8 cellular contexts compared by ENCODE assay signal in the genomic region with DNA sequence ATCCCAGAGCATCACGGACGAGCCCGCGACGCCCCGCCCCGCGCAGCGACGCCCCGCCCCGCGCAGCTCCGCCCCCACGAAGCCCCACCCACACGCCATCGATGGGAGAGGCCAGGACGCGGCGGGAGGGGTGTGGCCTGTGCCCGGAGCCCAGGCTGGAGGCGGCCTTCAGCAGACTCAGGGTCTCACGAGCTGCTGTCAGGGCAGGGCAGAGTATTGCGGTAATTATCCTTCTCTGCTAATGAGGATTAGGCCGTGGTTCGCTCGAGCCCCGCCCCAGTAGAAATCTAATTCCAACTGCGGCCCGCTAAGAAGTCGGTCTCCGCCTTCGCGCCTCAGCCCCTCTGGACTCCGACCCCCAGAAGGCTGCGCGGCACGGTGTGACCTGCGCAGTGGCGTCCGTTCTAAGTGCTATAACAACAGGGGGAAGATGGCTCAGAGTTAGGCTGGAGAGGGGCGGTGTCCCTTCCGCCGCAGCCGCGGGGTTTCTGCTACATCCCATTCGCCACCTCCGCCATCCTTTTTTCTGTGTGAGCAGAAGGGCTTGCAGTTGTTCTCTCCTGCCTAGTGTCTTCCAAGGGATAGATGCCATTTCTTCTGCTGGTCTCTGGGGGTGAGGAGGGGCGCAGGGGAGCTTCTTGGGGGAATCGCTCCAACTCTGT. TPM values are rescaled to one million over a fixed set of nuclear protein-coding genes. Genes with fewer than 3 reads are reported as not detected.
A peak's percentile ranks its signal among the peaks of the same experiment; 100 is the strongest.
DNase-seq lines count a peak whose midpoint lies in the region; ATAC-seq and TF ChIP-seq lines count a peak whose summit lies in the region.

No MANE protein-coding gene starts in this region.

- H3K27ac Mint-ChIP-seq in immature natural killer cell: peak overlapping the region; percentile 91 to 98 (median 97)

- TF ChIP-seq CTCF in AG04450 (IDR thresholded peaks at IDR 0.05; ENCODE audit: low read depth, low read length): no peak
- TF ChIP-seq CTCF in WI38 (IDR thresholded peaks at IDR 0.05; ENCODE audit: low read depth, low read length): no peak
- TF ChIP-seq CTCF in cardiac fibroblast (IDR thresholded peaks at IDR 0.05; ENCODE audit: low read depth, low read length): no peak

- peaks cover 41 to 55% of the 10 kb centered on the region in 2 donors for H3K4me1 Mint-ChIP-seq in immature natural killer cell

- peaks cover 7 to 12% (median 7%) of the 10 kb centered on the region in 3 donors for H3K27me3 Mint-ChIP-seq in immature natural killer cell (ENCODE audit: low read depth in 3 of 3)

- POLR2A ChIA-PET in AG04450 (lab: Yijun Ruan, JAX): interaction anchor here (0.6 to 1.7 kb wide), 8 partner anchors 9 to 474 kb away, joined by 3 to 12 read pairs (median 4); partner anchors contain the start of gene FKBP9

- H3K9me3 ChIP-seq in AG04450 (ENCODE audit: control insufficient read depth, insufficient read depth, low read length): no peaks in the 10 kb centered on the region; the same call in 1 of the 2 replicates

- ATAC-seq in GM18907 (IDR thresholded peaks at IDR 0.05; ENCODE audit: unreplicated experiment) (peak; percentile 97), HG03139 (IDR thresholded peaks at IDR 0.05; ENCODE audit: unreplicated experiment) (peak; percentile 96)

- peak overlapping the region; percentile 90 to 98 (median 95) for H3K4me3 Mint-ChIP-seq in immature natural killer cell

- H3K27me3 ChIP-seq in AG04450 (ENCODE audit: control insufficient read depth, insufficient read depth, low read length): no peaks in the 10 kb centered on the region

- peaks cover 0 to 6% (median 2%) of the 10 kb centered on the region in 6 donors for H3K9me3 Mint-ChIP-seq in immature natural killer cell

- DNase-seq in AG04450 (ENCODE audit: low read depth, low spot score) (peak; percentile 79), NCI-H2196 treated with DMSO at 0.1 percent for 48 hours (lab: John Stamatoyannopoulos, UW; ENCODE audit: unreplicated experiment) (peak; percentile 92), cardiac fibroblast (ENCODE audit: low read depth in 2 of 2) (peak; percentile 95 to 96), immature natural killer cell (peak; percentile 92 to 94 (median 93)), smooth muscle cell of the brain vasculature (ENCODE audit: low read depth, low spot score) (peak; percentile 91)

- H3K27ac ChIP-seq in AG04450 (ENCODE audit: low read depth, low read length): peak overlapping the region; percentile 90

- H3K4me3 ChIP-seq in AG04450 (ENCODE audit: low read depth, low read length) (peak overlapping the region; percentile 86), WI38 (ENCODE audit: low read depth, low read length) (peak overlapping the region; percentile 76), cardiac fibroblast (replicated peaks in 1 of 2; ENCODE audit: low read depth in 2 of 2, low read length in 2 of 2) (peak overlapping the region; percentile 57 to 85)

- H3K36me3 Mint-ChIP-seq in immature natural killer cell: peaks cover 0 to 14% (median 3%) of the 10 kb centered on the region in 3 donors

- CTCF ChIA-PET in AG04450 (lab: Charles Lee): interaction anchor here (0.6 to 2.1 kb wide), 8 partner anchors 10 to 217 kb away, joined by 3 to 10 read pairs (median 4); no protein-coding TSS in a partner anchor

RNA-seq across cellular contexts. Expression of gene NT5C3A, which starts 0.3 kb away (rescaled TPM):
- polyA plus RNA-seq in AG04450 (2011; rRNA removed) (13.0 and 20.3 TPM in 2 replicates), immature natural killer cell (10 to 100 TPM; 46.1 to 92.9 (median 47.8) TPM)
- 2.1 and 6.3 TPM in 2 replicates for polyA minus RNA-seq in AG04450 (2011; rRNA and poly(A)+ RNA removed)

RNA-seq across cellular contexts. Expression of gene RP9, which starts 46.3 kb away (rescaled TPM):
- polyA plus RNA-seq in AG04450 (2011; rRNA removed) (18.2 and 23.9 TPM in 2 replicates), immature natural killer cell (10 to 100 TPM; 13.7 to 20.1 (median 17.1) TPM)
- polyA minus RNA-seq in AG04450 (2011; rRNA and poly(A)+ RNA removed): 9.1 and 9.7 TPM in 2 replicates

Comparison
In these comparisons a context has a peak if more than half of its experiments do, and no peak if none do; other contexts are left out.
1. Peak in every context shown above with its lines: DNase-seq, ATAC-seq, H3K4me3 ChIP-seq and H3K27ac ChIP-seq.